ENCODE assay signal across 19 cellular contexts in the genomic region with DNA sequence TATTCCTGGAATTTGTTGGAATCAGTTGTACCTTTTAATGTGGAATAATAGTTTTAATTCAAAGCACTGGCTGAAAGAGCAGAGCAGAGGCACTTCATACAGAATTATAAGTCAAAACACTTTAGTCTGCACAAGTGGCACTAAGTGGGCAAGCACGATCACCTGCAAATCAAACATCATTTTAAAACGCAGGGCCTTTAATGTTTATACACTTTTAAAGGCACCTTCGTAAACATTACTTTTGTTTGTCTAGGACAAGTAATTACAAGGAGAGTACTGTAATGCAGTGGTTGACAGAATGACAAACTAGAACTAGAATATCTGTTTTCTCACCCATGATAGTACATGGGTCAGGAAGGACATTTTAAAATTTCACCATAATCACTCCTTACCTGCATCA. TPM values are rescaled to one million over a fixed set of nuclear protein-coding genes. Genes with fewer than 3 reads are reported as not detected.
DNase-seq lines count a peak whose midpoint lies in the region; ATAC-seq and TF ChIP-seq lines count a peak whose summit lies in the region.
"Had no signal": no experiment of that assay in that cellular context is flagged by ENCODE, and none has a peak within 500 bp of the region (broad histone marks: within the 10 kb centered on the region; RNA-seq: fewer than 3 reads in every experiment).

No MANE protein-coding gene starts in this region.

- ATAC-seq in PC-3 (peak; percentile 58), HG02840 (IDR thresholded peaks at IDR 0.05; ENCODE audit: low FRiP score, unreplicated experiment) (no peak), HG03442 (IDR thresholded peaks at IDR 0.05; ENCODE audit: unreplicated experiment) (no peak)

- no peak for TF ChIP-seq CTCF in PC-3 (conservative IDR thresholded peaks at IDR 0.05; ENCODE audit: low read depth, low read length)

- H3K9me2 ChIP-seq in PC-3 (replicated peaks; ENCODE audit: low read length) = no peaks in the 10 kb centered on the region
- H3K9me2 ChIP-seq: SK-N-SH had no signal

- no peaks in the 10 kb centered on the region for H3K79me2 ChIP-seq in PC-3 (ENCODE audit: low read length)

- intact Hi-C loops in PC-3 (cut with micrococcal nuclease) = no loop called here

- no peak overlapping the region for H3K27ac ChIP-seq in PC-3 (ENCODE audit: low read length)
- H3K27ac ChIP-seq: Peyer's patch had no signal

- CTCF ChIA-PET in PC-3 (lab: Charles Lee) = no interaction called here

- no peaks in the 10 kb centered on the region for H4K20me1 ChIP-seq in PC-3 (ENCODE audit: low read length)

- H3K9me3 ChIP-seq in PC-3 (ENCODE audit: low read length) = no peaks in the 10 kb centered on the region
- H3K9me3 ChIP-seq: BE2C, Peyer's patch, SK-N-SH had no signal

- BruUV-seq in PC-3 (replicated peaks; lab: Mats Ljungman, UMichigan) = no TSS peak

- H3K27me3 ChIP-seq in PC-3 (ENCODE audit: low read length) = no peaks in the 10 kb centered on the region
- H3K27me3 ChIP-seq: BE2C, Peyer's patch had no signal

- H3K4me1 ChIP-seq in PC-3 (ENCODE audit: insufficient read depth, low read length) = no peaks in the 10 kb centered on the region
- H3K4me1 ChIP-seq: Peyer's patch had no signal

- H3K36me3 ChIP-seq in PC-3 (ENCODE audit: low read depth, low read length) = peaks cover 6% of the 10 kb centered on the region; the same call in 1 of the 2 replicates

- H3K4me2 ChIP-seq in PC-3 (ENCODE audit: low read length) = no peak overlapping the region
- H3K4me2 ChIP-seq: SK-N-SH had no signal

- DNase-seq in DMS53 treated with DMSO at 0.1 percent for 48 hours (lab: John Stamatoyannopoulos, UW; ENCODE audit: unreplicated experiment) (peak; percentile 48), NCI-H1105 (lab: John Stamatoyannopoulos, UW) (peak; percentile 56), NCI-H345 (lab: John Stamatoyannopoulos, UW) (peak; percentile 69), PC-3 (no peak)
- no peak for DNase-seq in activated naive CD4-positive, alpha-beta T cell (lab: John Stamatoyannopoulos, UW)
- no peak for DNase-seq in activated effector memory CD4-positive, alpha-beta T cell treated with anti-CD3 and anti-CD28 coated beads, Interleukin-2, amount 50 U/mL, for 16 hours
- DNase-seq: BE2C; CD4-positive, alpha-beta memory T cell; EL; H9; MV-4-11; NCI-H2171 treated with DMSO at 0.1 percent for 48 hours; NCI-H524 treated with DMSO at 0.1 percent for 48 hours; Peyer's patch; Right ventricle myocardium superior; SK-N-SH; T-helper 1 cell had no signal

- POLR2A ChIA-PET in PC-3 (lab: Charles Lee; ENCODE audit: unreplicated experiment) = no interaction called here

- no peak overlapping the region for H3K4me3 ChIP-seq in PC-3 (ENCODE audit: low read length)
- H3K4me3 ChIP-seq: Peyer's patch had no signal

- no peak overlapping the region for H2AFZ ChIP-seq in PC-3 (ENCODE audit: low read length)

- H3K9ac ChIP-seq in PC-3 (ENCODE audit: low read length) = no peak overlapping the region
- H3K9ac ChIP-seq: SK-N-SH had no signal

- no peaks in the 10 kb centered on the region for H3F3A ChIP-seq in PC-3 (ENCODE audit: low read length, unreplicated experiment)

RNA-seq across cellular contexts. Expression of gene LANCL1, which starts 36.4 kb away (rescaled TPM):
- total RNA-seq in PC-3 (2014; rRNA removed) = 16.0 and 19.0 TPM in 2 replicates

Comparison
In these comparisons a context has a peak if more than half of its experiments do, and no peak if none do; other contexts are left out.
1. DNase-seq: peak in DMS53 treated with DMSO at 0.1 percent for 48 hours (single experiment), NCI-H1105 (single experiment) and NCI-H345 (single experiment); none in PC-3 (single experiment), activated naive CD4-positive, alpha-beta T cell (0 of 4) and activated effector memory CD4-positive, alpha-beta T cell treated with anti-CD3 and anti-CD28 coated beads, Interleukin-2, amount 50 U/mL, for 16 hours (single experiment).